Comparison of ENCODE assay signal across 8 cellular contexts in genomic region chr5:100706796-100707195, GRCh38.
A peak's percentile ranks its signal among the peaks of the same experiment; 100 is the strongest.
DNase-seq lines count a peak whose midpoint lies in the region; ATAC-seq, FAIRE-seq and TF ChIP-seq lines count a peak whose summit lies in the region.

No MANE protein-coding gene starts in this region.

- WGBS in GM12878 (ENCODE audit: insufficient coverage, insufficient replicate concordance, low lambda C conversion rate, missing lambda C conversion rate) = 0% methylated on average over 1 of the region's 1 CpG

- DNase-seq in GM12878 (ENCODE audit: low read depth, low spot score) (no peak), natural killer cell (no peak), hepatic stellate cell (ENCODE audit: low spot score) (no peak)
- DNase-seq in stimulated activated naive CD4-positive, alpha-beta T cell (lab: John Stamatoyannopoulos, UW) = no peak
- DNase-seq in stimulated activated CD4-positive, alpha-beta T cell treated with anti-CD3 and anti-CD28 coated beads, Interleukin-4, amount 100 ng/mL, for 4 hours = no peak

- H3K4me1 ChIP-seq in GM12878 (ENCODE audit: control insufficient read depth, insufficient read depth, low read length) = no peaks in the 10 kb centered on the region

- TF ChIP-seq POLR2A in GM18505 (IDR thresholded peaks at IDR 0.05; ENCODE audit: borderline replicate concordance, extremely low read depth, insufficient read depth, insufficient read length) (no peak), GM12878 (IDR thresholded peaks at IDR 0.05; ENCODE audit: low read depth, low read length) (no peak)

- H3K9me3 ChIP-seq in GM12878 (replicated peaks; ENCODE audit: control insufficient read depth, insufficient read depth, low read length) = no peaks in the 10 kb centered on the region

- TF ChIP-seq RAD21 in Ishikawa (IDR thresholded peaks at IDR 0.05; ENCODE audit: low read depth) = no peak; the same call in 1 of the 2 replicates
- no peak for TF ChIP-seq RAD21 in GM12878 (IDR thresholded peaks at IDR 0.05; ENCODE audit: insufficient read depth, low read depth, low read length)

- intact Hi-C loops in GM12878 (cut with micrococcal nuclease; ENCODE audit: unreplicated experiment) (no loop called here), natural killer cell (cut with micrococcal nuclease) (no loop called here)

- H3K27me3 ChIP-seq in GM12878 (replicated peaks in 1 of 2; ENCODE audit: control insufficient read depth in 2 of 2, insufficient read depth in 2 of 2, low read length in 1 of 2) = no peaks in the 10 kb centered on the region

- ATAC-seq in GM18505 (IDR thresholded peaks at IDR 0.05; ENCODE audit: unreplicated experiment) (peak; percentile 65), GM12878 (peak; percentile 80), natural killer cell (peak; percentile 44 to 75 (median 61)), HG03045 (IDR thresholded peaks at IDR 0.05; ENCODE audit: unreplicated experiment) (no peak)

- no peaks in the 10 kb centered on the region for H3K36me3 Mint-ChIP-seq in natural killer cell

- H3K36me3 ChIP-seq in GM12878 (ENCODE audit: control insufficient read depth in 2 of 2, insufficient read depth in 2 of 2, low read length in 1 of 2) = no peaks in the 10 kb centered on the region

- no peaks in the 10 kb centered on the region for H4K20me1 ChIP-seq in GM12878 (ENCODE audit: control insufficient read depth, insufficient read depth)

- no peak overlapping the region for H3K4me3 ChIP-seq in GM12878

- H3K27me3 Mint-ChIP-seq in natural killer cell (ENCODE audit: low read depth in 2 of 2) = peaks cover 0 to 4% of the 10 kb centered on the region in 2 donors

- in situ Hi-C loops in GM12878 (cut with MboI) = no loop called here

- BruUV-seq in GM12878 (replicated peaks; lab: Mats Ljungman, UMichigan) = no TSS peak

- RAD21 ChIA-PET in GM12878 (lab: Charles Lee; ENCODE audit: unreplicated experiment) = no interaction called here

- H3K9me3 Mint-ChIP-seq in natural killer cell = no peaks in the 10 kb centered on the region

- no peak overlapping the region for H3K27ac ChIP-seq in GM12878 (ENCODE audit: control insufficient read depth, insufficient read depth)

- no peak overlapping the region for H2AFZ ChIP-seq in GM12878 (ENCODE audit: control insufficient read depth, low read depth, low read length)

- POLR2A ChIA-PET in GM12878 (lab: Charles Lee) = no interaction called here

- H3K4me1 Mint-ChIP-seq in natural killer cell = peaks cover 0 to 7% of the 10 kb centered on the region in 2 donors

- TF ChIP-seq EP300 in Ishikawa (IDR thresholded peaks at IDR 0.05; ENCODE audit: borderline replicate concordance) = no peak
- no peak for TF ChIP-seq EP300 in GM12878 (IDR thresholded peaks at IDR 0.05; ENCODE audit: borderline replicate concordance in 1 of 2, control insufficient read depth in 1 of 2, low read depth in 2 of 2, low read length in 2 of 2)

- CTCF ChIA-PET in GM12878 (lab: Yijun Ruan, JAX) = no interaction called here

- H3K27ac Mint-ChIP-seq in natural killer cell = no peak overlapping the region

- no peak overlapping the region for H3K4me2 ChIP-seq in GM12878 (ENCODE audit: control insufficient read depth, insufficient read depth)

- H3K4me3 Mint-ChIP-seq in natural killer cell = no peak overlapping the region

- no peak overlapping the region for H3K9ac ChIP-seq in GM12878 (ENCODE audit: control insufficient read depth, insufficient read depth, low read length)

- TF ChIP-seq CTCF in GM12878 (IDR thresholded peaks at IDR 0.05 in 2 of 3, conservative IDR thresholded peaks at IDR 0.05 in 1 of 3; ENCODE audit: control insufficient read depth in 2 of 3, extremely low read depth in 1 of 3, insufficient read depth in 1 of 3, low read depth in 3 of 3, low read length in 3 of 3) (0 out of 6 replicates have a peak, but pooled peaks of 1 of the 3 experiments have one; percentile 13), natural killer cell (IDR thresholded peaks at IDR 0.05) (peak; percentile 40)

- SMC1A ChIA-PET in GM12878 (lab: Charles Lee; ENCODE audit: uncharacterized antibody, unreplicated experiment) = no interaction called here

- H3K79me2 ChIP-seq in GM12878 (ENCODE audit: control insufficient read depth, insufficient read depth, low read length) = no peaks in the 10 kb centered on the region

- no peak for FAIRE-seq in GM12878 (lab: Jason Lieb, UNC)

TF ChIP-seq in Ishikawa, 13 proteins besides CTCF, POLR2A, EP300 and RAD21:
- TF ChIP-seq CEBPB (IDR thresholded peaks at IDR 0.05) (peak; percentile 48; the same call in 1 of the 2 replicates), TAF1 (IDR thresholded peaks at IDR 0.05; ENCODE audit: low read depth) (no peak)

TF ChIP-seq in GM12878, 131 proteins besides CTCF, POLR2A, EP300 and RAD21:
- TF ChIP-seq EZH2 (IDR thresholded peaks at IDR 0.05; ENCODE audit: borderline replicate concordance, control insufficient read depth, low read depth, low read length) (no peak), CHD4 (IDR thresholded peaks at IDR 0.05) (no peak), NR2C2 (IDR thresholded peaks at IDR 0.05; ENCODE audit: borderline replicate concordance, control insufficient read depth, insufficient read length, low read depth) (no peak), MTA3 (IDR thresholded peaks at IDR 0.05; ENCODE audit: borderline replicate concordance, low read length) (no peak), RAD51 (IDR thresholded peaks at IDR 0.05) (no peak), MEF2A (IDR thresholded peaks at IDR 0.05; ENCODE audit: insufficient read depth, low read depth, low read length) (no peak), NRF1 (conservative IDR thresholded peaks at IDR 0.05; ENCODE audit: low read depth, low read length) (no peak), ZNF217 (IDR thresholded peaks at IDR 0.05) (no peak), MEF2B (IDR thresholded peaks at IDR 0.05; ENCODE audit: partially characterized antibody, poor library complexity, severe bottlenecking) (no peak), HCFC1 (IDR thresholded peaks at IDR 0.05; ENCODE audit: low read length) (no peak), JUND (IDR thresholded peaks at IDR 0.05; ENCODE audit: low read depth, low read length) (no peak), SRF (IDR thresholded peaks at IDR 0.05; ENCODE audit: low read depth in 2 of 2, low read length in 2 of 2) (no peak)
